ENCODE assay signal across 13 cellular contexts in genomic region chr6:155523821-155524238, GRCh38.
DNase-seq lines count a peak whose midpoint lies in the region; ATAC-seq, FAIRE-seq and TF ChIP-seq lines count a peak whose summit lies in the region.
"Had no signal": no experiment of that assay in that cellular context is flagged by ENCODE, and none has a peak within 500 bp of the region (broad histone marks: within the 10 kb centered on the region; RNA-seq: fewer than 3 reads in every experiment).

No MANE protein-coding gene starts in this region.

- no peaks in the 10 kb centered on the region for H3K36me3 ChIP-seq in K562 (ENCODE audit: control insufficient read depth, insufficient read depth, low read length)
- no peaks in the 10 kb centered on the region for H3K36me3 ChIP-seq in neural progenitor cell
- H3K36me3 ChIP-seq in effector memory CD4-positive, alpha-beta T cell (ENCODE audit: control insufficient read depth, insufficient read depth, low read length): no peaks in the 10 kb centered on the region

- ATAC-seq in activated CD8-positive, alpha-beta T cell treated with anti-CD3 and anti-CD28 coated beads for 36 hours: no peak
- ATAC-seq in activated CD8-positive, alpha-beta T cell treated with anti-CD3 and anti-CD28 coated beads, Interleukin-2, amount 10 ng/mL, durations not matched to agents 7 days and 5 days: no peak
- ATAC-seq in K562: no peak
- ATAC-seq: Right ventricle myocardium inferior had no signal

- H2AFZ ChIP-seq in K562 (ENCODE audit: low read depth, low read length): no peak overlapping the region
- H2AFZ ChIP-seq in neural progenitor cell (replicated peaks): no peak overlapping the region

- no peak for TF ChIP-seq POLR2A in K562 (conservative IDR thresholded peaks at IDR 0.05)

- TF ChIP-seq EP300 in K562 (IDR thresholded peaks at IDR 0.05; ENCODE audit: low read length): no peak

- no peaks in the 10 kb centered on the region for H3K27me3 Mint-ChIP-seq in activated CD8-positive, alpha-beta T cell treated with anti-CD3 and anti-CD28 coated beads for 36 hours
- no peaks in the 10 kb centered on the region for H3K27me3 Mint-ChIP-seq in activated CD8-positive, alpha-beta T cell treated with anti-CD3 and anti-CD28 coated beads, Interleukin-2, amount 10 ng/mL, durations not matched to agents 7 days and 5 days (ENCODE audit: low read depth)
- H3K27me3 Mint-ChIP-seq in neural progenitor cell (ENCODE audit: insufficient read depth, low read depth): peaks cover 2% of the 10 kb centered on the region

- no peaks in the 10 kb centered on the region for H3K9me1 ChIP-seq in K562 (ENCODE audit: control insufficient read depth, insufficient read depth, low read length)

- H3K9ac ChIP-seq in K562 (ENCODE audit: insufficient read depth in 1 of 2, low read depth in 2 of 2, low read length in 2 of 2): no peak overlapping the region
- H3K9ac ChIP-seq in neural progenitor cell: no peak overlapping the region

- no peak for DNase-seq in activated CD8-positive, alpha-beta T cell treated with anti-CD3 and anti-CD28 coated beads for 36 hours
- no peak for DNase-seq in activated CD8-positive, alpha-beta T cell treated with anti-CD3 and anti-CD28 coated beads, Interleukin-2, amount 10 ng/mL, durations not matched to agents 7 days and 5 days
- DNase-seq in NCI-H146 (lab: John Stamatoyannopoulos, UW) (peak; percentile 96), K562 (ENCODE audit: extremely low read depth in 1 of 4, low spot score in 3 of 4) (no peak), neural progenitor cell (ENCODE audit: low spot score) (peak; percentile 70), foreskin fibroblast (no peak), EL (no peak)
- DNase-seq in effector memory CD4-positive, alpha-beta T cell: no peak
- DNase-seq: DMS79 treated with DMSO at 0.1 percent for 48 hours, NCI-H446 had no signal

- H3K9me3 ChIP-seq in K562 (replicated peaks; ENCODE audit: control insufficient read depth, insufficient read depth, low read depth, low read length) (no peaks in the 10 kb centered on the region), neural progenitor cell (ENCODE audit: low read depth) (no peaks in the 10 kb centered on the region)
- no peaks in the 10 kb centered on the region for H3K9me3 ChIP-seq in effector memory CD4-positive, alpha-beta T cell (ENCODE audit: control insufficient read depth, low read length)

- H3K36me3 Mint-ChIP-seq in activated CD8-positive, alpha-beta T cell treated with anti-CD3 and anti-CD28 coated beads for 36 hours (ENCODE audit: low read depth): no peaks in the 10 kb centered on the region
- no peaks in the 10 kb centered on the region for H3K36me3 Mint-ChIP-seq in activated CD8-positive, alpha-beta T cell treated with anti-CD3 and anti-CD28 coated beads, Interleukin-2, amount 10 ng/mL, durations not matched to agents 7 days and 5 days (ENCODE audit: low read depth)
- no peaks in the 10 kb centered on the region for H3K36me3 Mint-ChIP-seq in neural progenitor cell

- intact Hi-C loops in activated CD8-positive, alpha-beta T cell treated with anti-CD3 and anti-CD28 coated beads for 36 hours (cut with micrococcal nuclease): loop anchor here (10.0 kb wide), 1 partner anchor 349 kb away; no protein-coding TSS in a partner anchor
- intact Hi-C loops in K562 (cut with micrococcal nuclease): no loop called here

- CTCF ChIA-PET in activated CD8-positive, alpha-beta T cell treated with anti-CD3 and anti-CD28 coated beads for 36 hours (lab: Charles Lee): interaction anchor here (0.6 to 1.2 kb wide), 4 partner anchors 11 to 117 kb away, joined by 3 read pairs; no protein-coding TSS in a partner anchor
- CTCF ChIA-PET in activated CD8-positive, alpha-beta T cell treated with anti-CD3 and anti-CD28 coated beads, Interleukin-2, amount 10 ng/mL, durations not matched to agents 7 days and 5 days (lab: Charles Lee): interaction anchor here (1.7 kb wide), 1 partner anchor 195 kb away, joined by 4 read pairs; no protein-coding TSS in a partner anchor
- CTCF ChIA-PET in K562 (lab: Yijun Ruan, JAX; ENCODE audit: low intra/inter-chr PET ratio): no interaction called here

- no peak for TF ChIP-seq RAD21 in K562 (CRISPR knock-in tag; conservative IDR thresholded peaks at IDR 0.05 in 1 of 2, IDR thresholded peaks at IDR 0.05 in 1 of 2)

- FAIRE-seq in K562 (lab: Jason Lieb, UNC): no peak
- FAIRE-seq: bronchial epithelial cell, GM12892 had no signal

- no peak overlapping the region for H3K4me3 ChIP-seq in K562
- no peak overlapping the region for H3K4me3 ChIP-seq in neural progenitor cell
- no peak overlapping the region for H3K4me3 ChIP-seq in effector memory CD4-positive, alpha-beta T cell (ENCODE audit: insufficient read depth, low read depth, low read length, poor library complexity, severe bottlenecking)
- no peak overlapping the region for H3K4me3 ChIP-seq in foreskin fibroblast (ENCODE audit: low read depth in 1 of 2, low read length in 2 of 2)

- peaks cover 17% of the 10 kb centered on the region for H3F3A ChIP-seq in neural progenitor cell (ENCODE audit: low read depth)

- in situ Hi-C loops in K562 (cut with MboI): no loop called here

- H3K4me2 ChIP-seq in K562 (ENCODE audit: insufficient read depth, low read length) (no peak overlapping the region), neural progenitor cell (peak overlapping the region; percentile 42)

- H4K20me1 ChIP-seq in K562 (replicated peaks; ENCODE audit: control insufficient read depth, insufficient read depth, low read length) (no peaks in the 10 kb centered on the region), neural progenitor cell (ENCODE audit: low read depth) (no peaks in the 10 kb centered on the region)

- POLR2A ChIA-PET in activated CD8-positive, alpha-beta T cell treated with anti-CD3 and anti-CD28 coated beads for 36 hours (lab: Charles Lee): interaction anchor here (0.6 to 1.4 kb wide), 3 partner anchors 9 to 815 kb away, joined by 3 to 4 read pairs (median 3); no protein-coding TSS in a partner anchor
- POLR2A ChIA-PET in activated CD8-positive, alpha-beta T cell treated with anti-CD3 and anti-CD28 coated beads, Interleukin-2, amount 10 ng/mL, durations not matched to agents 7 days and 5 days (lab: Charles Lee): no interaction called here
- POLR2A ChIA-PET in K562 (lab: Yijun Ruan, JAX): no interaction called here

- H3K4me1 Mint-ChIP-seq in activated CD8-positive, alpha-beta T cell treated with anti-CD3 and anti-CD28 coated beads for 36 hours (ENCODE audit: low read depth): peaks cover 32% of the 10 kb centered on the region
- H3K4me1 Mint-ChIP-seq in activated CD8-positive, alpha-beta T cell treated with anti-CD3 and anti-CD28 coated beads, Interleukin-2, amount 10 ng/mL, durations not matched to agents 7 days and 5 days (ENCODE audit: low read depth): peaks cover 1% of the 10 kb centered on the region
- H3K4me1 Mint-ChIP-seq in neural progenitor cell: peaks cover 29% of the 10 kb centered on the region

- no peaks in the 10 kb centered on the region for H3K27me3 ChIP-seq in K562 (ENCODE audit: control insufficient read depth in 2 of 2, insufficient read depth in 2 of 2, low read length in 2 of 2)
- no peaks in the 10 kb centered on the region for H3K27me3 ChIP-seq in neural progenitor cell
- no peaks in the 10 kb centered on the region for H3K27me3 ChIP-seq in effector memory CD4-positive, alpha-beta T cell (replicated peaks; ENCODE audit: control insufficient read depth, insufficient read depth, low read length, poor library complexity, severe bottlenecking)

- H3K4me1 ChIP-seq in K562 (replicated peaks in 1 of 2; ENCODE audit: control insufficient read depth in 2 of 2, insufficient read depth in 2 of 2, low read length in 2 of 2): no peaks in the 10 kb centered on the region
- H3K4me1 ChIP-seq in neural progenitor cell: peaks cover 32% of the 10 kb centered on the region
- H3K4me1 ChIP-seq in effector memory CD4-positive, alpha-beta T cell (ENCODE audit: control insufficient read depth, insufficient read depth, low read length, poor library complexity, severe bottlenecking): no peaks in the 10 kb centered on the region

- H3K9me3 Mint-ChIP-seq in activated CD8-positive, alpha-beta T cell treated with anti-CD3 and anti-CD28 coated beads for 36 hours: no peaks in the 10 kb centered on the region
- H3K9me3 Mint-ChIP-seq in activated CD8-positive, alpha-beta T cell treated with anti-CD3 and anti-CD28 coated beads, Interleukin-2, amount 10 ng/mL, durations not matched to agents 7 days and 5 days (ENCODE audit: insufficient read depth): peaks cover 3% of the 10 kb centered on the region
- H3K9me3 Mint-ChIP-seq in neural progenitor cell: peaks cover 3% of the 10 kb centered on the region

- no peak for TF ChIP-seq CTCF in activated CD8-positive, alpha-beta T cell treated with anti-CD3 and anti-CD28 coated beads for 36 hours (IDR thresholded peaks at IDR 0.05)
- TF ChIP-seq CTCF in K562 (IDR thresholded peaks at IDR 0.05 in 2 of 3, conservative IDR thresholded peaks at IDR 0.05 in 1 of 3; ENCODE audit: insufficient read depth in 2 of 3, low read depth in 1 of 3, low read length in 3 of 3) (no peak), neural progenitor cell (IDR thresholded peaks at IDR 0.05) (no peak), foreskin fibroblast (IDR thresholded peaks at IDR 0.05; ENCODE audit: low read depth, low read length) (no peak)

- H3K27ac Mint-ChIP-seq in activated CD8-positive, alpha-beta T cell treated with anti-CD3 and anti-CD28 coated beads for 36 hours: peak overlapping the region; percentile 72
- H3K27ac Mint-ChIP-seq in activated CD8-positive, alpha-beta T cell treated with anti-CD3 and anti-CD28 coated beads, Interleukin-2, amount 10 ng/mL, durations not matched to agents 7 days and 5 days: no peak overlapping the region
- peak overlapping the region; percentile 64 for H3K27ac Mint-ChIP-seq in neural progenitor cell

- no peak overlapping the region for H3K4me3 Mint-ChIP-seq in activated CD8-positive, alpha-beta T cell treated with anti-CD3 and anti-CD28 coated beads for 36 hours
- no peak overlapping the region for H3K4me3 Mint-ChIP-seq in activated CD8-positive, alpha-beta T cell treated with anti-CD3 and anti-CD28 coated beads, Interleukin-2, amount 10 ng/mL, durations not matched to agents 7 days and 5 days
- H3K4me3 Mint-ChIP-seq in neural progenitor cell: no peak overlapping the region

- H3K27ac ChIP-seq in K562 (ENCODE audit: extremely low read depth, low read depth, low read length) (no peak overlapping the region), neural progenitor cell (no peak overlapping the region)
- no peak overlapping the region for H3K27ac ChIP-seq in effector memory CD4-positive, alpha-beta T cell (ENCODE audit: insufficient read depth, low read length, poor library complexity, severe bottlenecking)

- WGBS in K562 (ENCODE audit: insufficient coverage, low coverage, missing lambda C conversion rate): under 1% methylated on average over 7 of the region's 7 CpGs

- H3K79me2 ChIP-seq in K562 (ENCODE audit: control insufficient read depth, insufficient read depth, low read length) (no peaks in the 10 kb centered on the region), neural progenitor cell (ENCODE audit: low read depth) (no peaks in the 10 kb centered on the region)

- BruUV-seq in K562 (replicated peaks; lab: Mats Ljungman, UMichigan): no TSS peak

TF ChIP-seq in K562, 482 proteins besides CTCF, POLR2A, EP300 and RAD21 (continues in another document):
- TF ChIP-seq ZNF274 (IDR thresholded peaks at IDR 0.05; ENCODE audit: borderline replicate concordance, low read depth, low read length): no peak
- TF ChIP-seq SIX5 (IDR thresholded peaks at IDR 0.05; ENCODE audit: borderline replicate concordance in 1 of 2, insufficient read depth in 1 of 2, low read depth in 1 of 2, low read length in 2 of 2): no peak
- TF ChIP-seq ZNF57 (CRISPR knock-in tag; IDR thresholded peaks at IDR 0.05): no peak

Comparison
In these comparisons a context has a peak if more than half of its experiments do, and no peak if none do; other contexts are left out.
1. DNase-seq: peak in NCI-H146 (single experiment) and neural progenitor cell (single experiment); none in activated CD8-positive, alpha-beta T cell treated with anti-CD3 and anti-CD28 coated beads for 36 hours (single experiment), activated CD8-positive, alpha-beta T cell treated with anti-CD3 and anti-CD28 coated beads, Interleukin-2, amount 10 ng/mL, durations not matched to agents 7 days and 5 days (single experiment), K562 (0 of 4), effector memory CD4-positive, alpha-beta T cell (0 of 3), foreskin fibroblast (0 of 2) and EL (single experiment).